19 cellular contexts compared by ENCODE assay signal in the genomic region with DNA sequence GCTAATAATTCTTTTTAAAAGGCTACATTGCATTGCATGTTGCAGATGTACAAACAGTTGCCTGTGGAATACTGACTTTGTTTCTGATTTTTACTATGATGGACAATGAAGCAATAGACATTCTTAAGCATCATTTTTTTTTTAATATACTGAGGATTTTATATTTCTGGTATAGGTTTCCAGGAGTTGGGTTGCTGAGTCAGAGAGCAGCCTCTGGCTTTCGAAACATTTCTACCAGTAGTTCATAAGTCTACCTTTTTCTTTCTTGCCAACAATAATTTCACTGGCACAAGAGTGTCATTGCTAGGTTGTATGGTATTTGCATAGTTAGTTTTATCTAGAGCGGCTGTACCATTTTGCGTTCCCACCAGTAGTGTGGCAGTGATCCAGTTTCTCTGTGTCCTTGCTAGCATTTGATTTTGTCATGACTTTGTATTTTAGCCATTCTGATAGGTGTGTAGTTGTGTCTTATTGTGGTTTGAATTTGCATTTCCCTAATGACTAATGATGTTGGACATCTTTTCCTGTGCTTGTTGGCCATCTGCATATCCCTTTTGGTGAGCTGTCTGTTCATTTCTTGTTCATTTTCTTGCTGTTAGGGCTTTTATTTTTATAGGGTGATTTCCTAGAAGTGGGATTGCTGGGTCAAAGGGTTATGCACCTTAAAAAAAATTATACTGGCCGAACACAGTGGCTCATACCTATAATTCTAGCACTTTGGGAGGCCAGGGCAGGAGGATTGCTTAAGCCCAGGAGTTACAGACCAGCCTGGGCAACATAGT. TPM values are rescaled to one million over a fixed set of nuclear protein-coding genes. Genes with fewer than 3 reads are reported as not detected.
DNase-seq lines count a peak whose midpoint lies in the region; ATAC-seq and TF ChIP-seq lines count a peak whose summit lies in the region.
"Had no signal": no experiment of that assay in that cellular context is flagged by ENCODE, and none has a peak within 500 bp of the region (broad histone marks: within the 10 kb centered on the region; RNA-seq: fewer than 3 reads in every experiment).

No MANE protein-coding gene starts in this region.

- CTCF ChIA-PET in activated CD4-positive, alpha-beta T cell treated with anti-CD3 and anti-CD28 coated beads, Interleukin-2, amount 10 ng/mL, durations not matched to agents 7 days and 5 days (lab: Charles Lee): interaction anchor here (0.6 kb wide), 1 partner anchor 782 kb away, joined by 3 read pairs; no protein-coding TSS in a partner anchor

- H3K27ac ChIP-seq in DOHH2 (ENCODE audit: low read depth, low read length): no peak overlapping the region
- H3K27ac ChIP-seq: left ventricle myocardium inferior, ovary had no signal

- H3K36me3 ChIP-seq in DOHH2 (ENCODE audit: control insufficient read depth, low read length) (no peaks in the 10 kb centered on the region), BE2C (no peaks in the 10 kb centered on the region)
- H3K36me3 ChIP-seq: ovary had no signal

- TF ChIP-seq CTCF in DOHH2 (IDR thresholded peaks at IDR 0.05; ENCODE audit: low read depth, low read length, poor library complexity, severe bottlenecking): no peak
- TF ChIP-seq CTCF in chondrocyte (IDR thresholded peaks at IDR 0.05): no peak
- no peak for TF ChIP-seq CTCF in BE2C (IDR thresholded peaks at IDR 0.05; ENCODE audit: low read depth, low read length)

- no peaks in the 10 kb centered on the region for H3K9me2 ChIP-seq in DOHH2 (replicated peaks; ENCODE audit: control insufficient read depth, low read length)

- H3K27me3 ChIP-seq in DOHH2 (ENCODE audit: control insufficient read depth, low read length): no peaks in the 10 kb centered on the region
- H3K27me3 ChIP-seq in BE2C: no peaks in the 10 kb centered on the region
- H3K27me3 ChIP-seq: ovary had no signal

- peaks cover 10% of the 10 kb centered on the region for H3K79me2 ChIP-seq in DOHH2 (ENCODE audit: control insufficient read depth, low read length)

- H3K4me2 ChIP-seq in DOHH2 (ENCODE audit: low read length): peak overlapping the region; percentile 23

- H3K27ac Mint-ChIP-seq in chondrocyte (ENCODE audit: unreplicated experiment) (peak overlapping the region; percentile 43), naive B cell (peak overlapping the region; percentile 18 to 87 (median 69))
- H3K27ac Mint-ChIP-seq in activated CD4-positive, alpha-beta T cell treated with anti-CD3 and anti-CD28 coated beads, Interleukin-2, amount 10 ng/mL, durations not matched to agents 7 days and 5 days: no peak overlapping the region

- ATAC-seq in naive B cell (ENCODE audit: low read depth in 2 of 2): no peak

- DNase-seq in M059J (ENCODE audit: low read depth) (peak; percentile 32), chondrocyte (ENCODE audit: low spot score) (no peak), naive B cell (no peak), GF-D8 (lab: John Stamatoyannopoulos, UW) (no peak), NCI-H2029 (lab: John Stamatoyannopoulos, UW) (no peak), BE2C (no peak)
- DNase-seq in activated CD4-positive, alpha-beta T cell treated with anti-CD3 and anti-CD28 coated beads, Interleukin-2, amount 10 ng/mL, durations not matched to agents 7 days and 5 days: no peak
- DNase-seq: activated effector memory CD4-positive, alpha-beta T cell treated with anti-CD3 and anti-CD28 coated beads, Interleukin-2, amount 50 U/mL, for 16 hours; anterior cingulate cortex; cortex of kidney; GDM1; left ventricle myocardium inferior; NCI-H146; NCI-H2227 treated with DMSO at 0.1 percent for 48 hours; ovary; stimulated activated CD4-positive, alpha-beta T cell treated with anti-CD3 and anti-CD28 coated beads, Interleukin-4, amount 100 ng/mL, for 1 hour had no signal

- H3K27me3 Mint-ChIP-seq in chondrocyte (ENCODE audit: low read depth) (no peaks in the 10 kb centered on the region), naive B cell (no peaks in the 10 kb centered on the region)
- no peaks in the 10 kb centered on the region for H3K27me3 Mint-ChIP-seq in activated CD4-positive, alpha-beta T cell treated with anti-CD3 and anti-CD28 coated beads, Interleukin-2, amount 10 ng/mL, durations not matched to agents 7 days and 5 days

- H3F3A ChIP-seq in DOHH2 (ENCODE audit: control insufficient read depth, insufficient read depth): peaks cover 12% of the 10 kb centered on the region

- no peaks in the 10 kb centered on the region for H3K36me3 Mint-ChIP-seq in chondrocyte (ENCODE audit: low read depth)
- peaks cover 7 to 8% of the 10 kb centered on the region in 2 donors for H3K36me3 Mint-ChIP-seq in naive B cell
- H3K36me3 Mint-ChIP-seq in activated CD4-positive, alpha-beta T cell treated with anti-CD3 and anti-CD28 coated beads, Interleukin-2, amount 10 ng/mL, durations not matched to agents 7 days and 5 days (ENCODE audit: low read depth): no peaks in the 10 kb centered on the region

- H3K9me3 Mint-ChIP-seq in chondrocyte (ENCODE audit: low read depth): no peaks in the 10 kb centered on the region
- H3K9me3 Mint-ChIP-seq in naive B cell: no peaks in the 10 kb centered on the region
- H3K9me3 Mint-ChIP-seq in activated CD4-positive, alpha-beta T cell treated with anti-CD3 and anti-CD28 coated beads, Interleukin-2, amount 10 ng/mL, durations not matched to agents 7 days and 5 days: no peaks in the 10 kb centered on the region

- no peaks in the 10 kb centered on the region for H4K20me1 ChIP-seq in DOHH2 (ENCODE audit: control insufficient read depth, insufficient read depth, low read depth, low read length)

- no peak overlapping the region for H3K4me3 Mint-ChIP-seq in chondrocyte (ENCODE audit: unreplicated experiment)
- H3K4me3 Mint-ChIP-seq in naive B cell: peak overlapping the region in 3 of 8 donors; percentile 8 to 62 (median 55)
- no peak overlapping the region for H3K4me3 Mint-ChIP-seq in activated CD4-positive, alpha-beta T cell treated with anti-CD3 and anti-CD28 coated beads, Interleukin-2, amount 10 ng/mL, durations not matched to agents 7 days and 5 days

- no peak overlapping the region for H3K4me3 ChIP-seq in DOHH2 (ENCODE audit: low read length)
- no peak overlapping the region for H3K4me3 ChIP-seq in BE2C (ENCODE audit: low read depth, low read length)
- H3K4me3 ChIP-seq: left ventricle myocardium inferior, ovary had no signal

- H3K9me3 ChIP-seq in DOHH2 (ENCODE audit: control insufficient read depth, insufficient read depth, low read length) (no peaks in the 10 kb centered on the region), BE2C (no peaks in the 10 kb centered on the region)
- H3K9me3 ChIP-seq: left ventricle myocardium inferior, ovary had no signal

- POLR2A ChIA-PET in activated CD4-positive, alpha-beta T cell treated with anti-CD3 and anti-CD28 coated beads, Interleukin-2, amount 10 ng/mL, durations not matched to agents 7 days and 5 days (lab: Charles Lee): no interaction called here

- H3K4me1 ChIP-seq in DOHH2 (ENCODE audit: control insufficient read depth, low read length) (peaks cover 35% of the 10 kb centered on the region), BE2C (no peaks in the 10 kb centered on the region)

- H3K4me1 Mint-ChIP-seq in chondrocyte (ENCODE audit: low read depth): peaks cover 22% of the 10 kb centered on the region
- peaks cover 38 to 73% (median 53%) of the 10 kb centered on the region in 3 donors for H3K4me1 Mint-ChIP-seq in naive B cell
- H3K4me1 Mint-ChIP-seq in activated CD4-positive, alpha-beta T cell treated with anti-CD3 and anti-CD28 coated beads, Interleukin-2, amount 10 ng/mL, durations not matched to agents 7 days and 5 days: no peaks in the 10 kb centered on the region

RNA-seq across cellular contexts. Expression of a gene that starts 39.8 kb away (rescaled TPM):
- 9.6 and 10.0 TPM in 2 replicates for total RNA-seq in M059J (2014; rRNA removed; shearing (Covaris generic))
- 13.6 to 23.2 TPM (median 14.3 TPM) in 3 replicates for total RNA-seq in chondrocyte
- polyA plus RNA-seq in naive B cell (ENCODE audit: low read depth in 6 of 6): 100 to 1,000 TPM in 5 of 6 donors, 10 to 100 TPM in 1; 96.0 to 209 (median 155) TPM
- 10 to 100 TPM; 15.8 to 19.7 TPM for total RNA-seq in activated CD4-positive, alpha-beta T cell treated with anti-CD3 and anti-CD28 coated beads, Interleukin-2, amount 10 ng/mL, durations not matched to agents 7 days and 5 days
- 2.9 TPM for polyA plus RNA-seq in BE2C (2012; ENCODE audit: insufficient read depth, insufficient read length, low read depth)

RNA-seq across cellular contexts. Expression of a gene that starts 51.3 kb away (rescaled TPM):
- 0.52 TPM in 1 of 2 replicates, not detected in the other for total RNA-seq in M059J (2014; rRNA removed; shearing (Covaris generic))
- total RNA-seq in chondrocyte: not detected in 3 replicates
- polyA plus RNA-seq in naive B cell (ENCODE audit: low read depth in 6 of 6): 10 to 100 TPM; 24.0 to 75.8 (median 39.7) TPM
- total RNA-seq in activated CD4-positive, alpha-beta T cell treated with anti-CD3 and anti-CD28 coated beads, Interleukin-2, amount 10 ng/mL, durations not matched to agents 7 days and 5 days: not detected
- not detected for polyA plus RNA-seq in BE2C (2012; ENCODE audit: insufficient read depth, insufficient read length, low read depth)
- total RNA-seq: endothelial cell of umbilical vein, left ventricle myocardium inferior, subcutaneous adipose tissue had no signal
- polyA plus RNA-seq: endothelial cell of umbilical vein had no signal
